8 cellular contexts compared by ENCODE assay signal in genomic region chr7:92527300-92528187, GRCh38.
DNase-seq lines count a peak whose midpoint lies in the region; ATAC-seq and TF ChIP-seq lines count a peak whose summit lies in the region.

No MANE protein-coding gene starts in this region.

- ATAC-seq in GM19023 (IDR thresholded peaks at IDR 0.05; ENCODE audit: unreplicated experiment), result peak; percentile 27
- peak; percentile 22 for ATAC-seq in HG03439 (IDR thresholded peaks at IDR 0.05; ENCODE audit: unreplicated experiment)
- peak; percentile 53 for ATAC-seq in stimulated activated effector memory CD8-positive, alpha-beta T cell treated with anti-CD3 and anti-CD28 coated beads, Interleukin-12 subunit alpha, Interleukin-12 subunit beta, amount 100 ng/mL, for 72 hours

- H3K27me3 ChIP-seq in mucosa of stomach (ENCODE audit: control insufficient read depth, insufficient read depth, low read length), result no peaks in the 10 kb centered on the region

- H3K9me3 ChIP-seq in mucosa of stomach (ENCODE audit: control insufficient read depth, low read length), result no peaks in the 10 kb centered on the region

- H3K36me3 ChIP-seq in mucosa of stomach (ENCODE audit: control insufficient read depth, insufficient read depth, low read length), result peaks cover 5% of the 10 kb centered on the region

- DNase-seq in AG10803 (ENCODE audit: low read depth), result peak; percentile 44
- peak; percentile 80 for DNase-seq in NOMO-1 treated with DMSO at 0.1 percent for 48 hours (lab: John Stamatoyannopoulos, UW; ENCODE audit: unreplicated experiment)
- DNase-seq in activated CD8-positive, alpha-beta memory T cell treated with anti-CD3 and anti-CD28 coated beads, Interleukin-2, amount 50 U/mL, for 24 hours (ENCODE audit: extremely low read depth), result peak; percentile 25
- DNase-seq in epithelial cell of esophagus (ENCODE audit: low read depth), result peak; percentile 63
- DNase-seq in stimulated activated effector memory CD8-positive, alpha-beta T cell treated with anti-CD3 and anti-CD28 coated beads, Interleukin-12 subunit alpha, Interleukin-12 subunit beta, amount 100 ng/mL, for 72 hours (ENCODE audit: low spot score in 2 of 2), result peak; percentile 11 to 73

- peak overlapping the region; percentile 96 for H3K27ac Mint-ChIP-seq in stimulated activated effector memory CD8-positive, alpha-beta T cell treated with anti-CD3 and anti-CD28 coated beads, Interleukin-12 subunit alpha, Interleukin-12 subunit beta, amount 100 ng/mL, for 72 hours

- H3K9ac ChIP-seq in mucosa of stomach (ENCODE audit: low read length), result peak overlapping the region; percentile 78

- peaks cover 40% of the 10 kb centered on the region for H3K36me3 Mint-ChIP-seq in stimulated activated effector memory CD8-positive, alpha-beta T cell treated with anti-CD3 and anti-CD28 coated beads, Interleukin-12 subunit alpha, Interleukin-12 subunit beta, amount 100 ng/mL, for 72 hours

- H3K9me3 Mint-ChIP-seq in stimulated activated effector memory CD8-positive, alpha-beta T cell treated with anti-CD3 and anti-CD28 coated beads, Interleukin-12 subunit alpha, Interleukin-12 subunit beta, amount 100 ng/mL, for 72 hours, result no peaks in the 10 kb centered on the region

- TF ChIP-seq CTCF in AG10803 (conservative IDR thresholded peaks at IDR 0.05; ENCODE audit: low read length) (peak; percentile 17; the same call in 1 of the 2 replicates), epithelial cell of esophagus (IDR thresholded peaks at IDR 0.05; ENCODE audit: insufficient read depth, low read depth, low read length, missing control alignments) (peak; percentile 23)

- H3K4me3 ChIP-seq in AG10803 (ENCODE audit: low read length) (peak overlapping the region; percentile 97), epithelial cell of esophagus (ENCODE audit: low read length) (peak overlapping the region; percentile 77), mucosa of stomach (ENCODE audit: low read length) (peak overlapping the region; percentile 77)

- H3K4me1 Mint-ChIP-seq in stimulated activated effector memory CD8-positive, alpha-beta T cell treated with anti-CD3 and anti-CD28 coated beads, Interleukin-12 subunit alpha, Interleukin-12 subunit beta, amount 100 ng/mL, for 72 hours, result peaks cover 19% of the 10 kb centered on the region

- peak overlapping the region; percentile 82 for H3K4me3 Mint-ChIP-seq in stimulated activated effector memory CD8-positive, alpha-beta T cell treated with anti-CD3 and anti-CD28 coated beads, Interleukin-12 subunit alpha, Interleukin-12 subunit beta, amount 100 ng/mL, for 72 hours

- peaks cover 6% of the 10 kb centered on the region for H3K4me1 ChIP-seq in mucosa of stomach (ENCODE audit: control insufficient read depth, insufficient read depth, low read length)

Comparison
In these comparisons a context has a peak if more than half of its experiments do, and no peak if none do; other contexts are left out.
1. Peak in every context shown above with its lines: DNase-seq, ATAC-seq and H3K4me3 ChIP-seq.
2. DNase-seq: peak in every context shown above with its lines; median percentile 80 in NOMO-1 treated with DMSO at 0.1 percent for 48 hours; 63 in epithelial cell of esophagus; 44 in AG10803; 42 in stimulated activated effector memory CD8-positive, alpha-beta T cell treated with anti-CD3 and anti-CD28 coated beads, Interleukin-12 subunit alpha, Interleukin-12 subunit beta, amount 100 ng/mL, for 72 hours; 25 in activated CD8-positive, alpha-beta memory T cell treated with anti-CD3 and anti-CD28 coated beads, Interleukin-2, amount 50 U/mL, for 24 hours.